8 cellular contexts compared by ENCODE assay signal in genomic region chr10:67230680-67231500, GRCh38.
A peak's percentile ranks its signal among the peaks of the same experiment; 100 is the strongest.
DNase-seq lines count a peak whose midpoint lies in the region; TF ChIP-seq lines count a peak whose summit lies in the region.
"Not testable (repeated sequence)": the region's sequence is repeated elsewhere in the genome, so short reads cannot be mapped to it uniquely, and the experiment has no call there.

No MANE protein-coding gene starts in this region.

- not testable (repeated sequence) for H3K4me1 ChIP-seq in cardiac muscle cell (ENCODE audit: low read depth); neuronal stem cell (ENCODE audit: control insufficient read depth in 2 of 2, insufficient read depth in 1 of 2, low read depth in 1 of 2, low read length in 2 of 2); smooth muscle cell (ENCODE audit: low read depth)

- not testable (repeated sequence) for H3K27me3 ChIP-seq in WERI-Rb-1 (ENCODE audit: insufficient read depth, low read depth, severe bottlenecking); dorsolateral prefrontal cortex; cardiac muscle cell; neuronal stem cell (ENCODE audit: control insufficient read depth in 3 of 3, insufficient read depth in 3 of 3, low read depth in 1 of 3, low read length in 3 of 3); smooth muscle cell (ENCODE audit: low read depth)

- H3K79me1 ChIP-seq in neuronal stem cell (ENCODE audit: low read depth, low read length) = not testable (repeated sequence)

- TF ChIP-seq CTCF in WERI-Rb-1 (IDR thresholded peaks at IDR 0.05; ENCODE audit: low read depth, low read length); dorsolateral prefrontal cortex (IDR thresholded peaks at IDR 0.05 in 54 of 56, conservative IDR thresholded peaks at IDR 0.05 in 2 of 56; ENCODE audit: low read depth in 1 of 56, partially characterized antibody in 56 of 56); cardiac muscle cell (IDR thresholded peaks at IDR 0.05; ENCODE audit: low read depth, low read length); smooth muscle cell (IDR thresholded peaks at IDR 0.05; ENCODE audit: borderline replicate concordance, insufficient read depth, poor library complexity, severe bottlenecking): not testable (repeated sequence)

- not testable (repeated sequence) for H3K9ac ChIP-seq in neuronal stem cell (ENCODE audit: low read depth, low read length, poor library complexity); smooth muscle cell (ENCODE audit: low read depth)

- peak overlapping the region; percentile 83 for H3K18ac ChIP-seq in neuronal stem cell (ENCODE audit: low read length)

- not testable (repeated sequence) for H3K14ac ChIP-seq in neuronal stem cell (ENCODE audit: low read length)

- H3K4me3 ChIP-seq in WERI-Rb-1 (ENCODE audit: low read depth, low read length) = peak overlapping the region; percentile 40
- H3K4me3 ChIP-seq in dorsolateral prefrontal cortex = peak overlapping the region in 36 of 59 donors; percentile 4 to 49 (median 22)
- H3K4me3 ChIP-seq in cardiac muscle cell = peak overlapping the region; percentile 30
- H3K4me3 ChIP-seq in neuronal stem cell (ENCODE audit: low read length in 2 of 2) = peak overlapping the region in 1 of 2 donors; percentile 73
- H3K4me3 ChIP-seq in smooth muscle cell = peak overlapping the region; percentile 64

- not testable (repeated sequence) for H2BK15ac ChIP-seq in neuronal stem cell (ENCODE audit: low read length)

- H3K79me2 ChIP-seq in smooth muscle cell (ENCODE audit: low read depth) = not testable (repeated sequence)

- not testable (repeated sequence) for H4K8ac ChIP-seq in neuronal stem cell (ENCODE audit: low read depth, low read length)

- not testable (repeated sequence) for H3K4ac ChIP-seq in neuronal stem cell (ENCODE audit: low read length)

- not testable (repeated sequence) for H2BK12ac ChIP-seq in neuronal stem cell (ENCODE audit: low read length)

- H3K36me3 ChIP-seq in WERI-Rb-1; cardiac muscle cell; neuronal stem cell (replicated peaks in 1 of 2; ENCODE audit: control insufficient read depth in 2 of 2, insufficient read depth in 2 of 2, low read length in 2 of 2); smooth muscle cell (ENCODE audit: low read depth): not testable (repeated sequence)

- H2AK5ac ChIP-seq in neuronal stem cell (ENCODE audit: low read depth, low read length) = not testable (repeated sequence)

- H3K23ac ChIP-seq in neuronal stem cell (ENCODE audit: low read depth, low read length, poor library complexity) = not testable (repeated sequence)

- not testable (repeated sequence) for H4K20me1 ChIP-seq in smooth muscle cell (ENCODE audit: low read depth)

- H3K9me3 ChIP-seq in WERI-Rb-1 (ENCODE audit: severe bottlenecking); cardiac muscle cell (ENCODE audit: low read depth); neuronal stem cell (replicated peaks in 1 of 2; ENCODE audit: control insufficient read depth in 2 of 2, insufficient read depth in 1 of 2, low read depth in 1 of 2, low read length in 2 of 2); smooth muscle cell (replicated peaks; ENCODE audit: low read depth): not testable (repeated sequence)

- WGBS in neuronal stem cell (ENCODE audit: extremely low coverage in 2 of 2, insufficient read length in 2 of 2, insufficient replicate concordance in 1 of 2), 2 donors = no CpG with 5 or more reads among the region's 29 CpGs
- WGBS in smooth muscle cell (ENCODE audit: low lambda C conversion rate) = 13% methylated on average over 29 of the region's 29 CpGs

- peak; percentile 64 for DNase-seq in DMS53 (lab: John Stamatoyannopoulos, UW)
- peak in 2 of 3 experiments; percentile 5 to 42 for DNase-seq in NCI-H1417 (lab: John Stamatoyannopoulos, UW)
- DNase-seq in WERI-Rb-1; dorsolateral prefrontal cortex; cardiac muscle cell (ENCODE audit: low read depth in 1 of 2, low spot score in 1 of 2); neuronal stem cell (ENCODE audit: low spot score); smooth muscle cell (lab: John Stamatoyannopoulos, UW; ENCODE audit: unreplicated experiment): not testable (repeated sequence)
- DNase-seq in left kidney (ENCODE audit: low read depth, low spot score) = peak; percentile 31

- not testable (repeated sequence) for H2AFZ ChIP-seq in neuronal stem cell (ENCODE audit: low read length)
- H2AFZ ChIP-seq in smooth muscle cell (ENCODE audit: low read depth) = peak overlapping the region; percentile 93

- not testable (repeated sequence) for H4K91ac ChIP-seq in neuronal stem cell (ENCODE audit: low read depth, low read length, poor library complexity)

- H3F3A ChIP-seq in smooth muscle cell (ENCODE audit: low read depth) = not testable (repeated sequence)

- not testable (repeated sequence) for H3K27ac ChIP-seq in WERI-Rb-1; dorsolateral prefrontal cortex; neuronal stem cell (replicated peaks; ENCODE audit: low read length); smooth muscle cell (ENCODE audit: low read depth)
- peak overlapping the region; percentile 2 for H3K27ac ChIP-seq in cardiac muscle cell

- H2BK5ac ChIP-seq in neuronal stem cell (ENCODE audit: low read length) = not testable (repeated sequence)

- intact Hi-C loops in dorsolateral prefrontal cortex (cut with DNase I) = not testable (repeated sequence)

- H2BK120ac ChIP-seq in neuronal stem cell (ENCODE audit: low read depth, low read length) = not testable (repeated sequence)

- H3K4me2 ChIP-seq in neuronal stem cell (ENCODE audit: insufficient read depth, low read length, poor library complexity, severe bottlenecking) = peak overlapping the region; percentile 45
- peak overlapping the region; percentile 87 for H3K4me2 ChIP-seq in smooth muscle cell
